8 cellular contexts compared by ENCODE assay signal in the genomic region with DNA sequence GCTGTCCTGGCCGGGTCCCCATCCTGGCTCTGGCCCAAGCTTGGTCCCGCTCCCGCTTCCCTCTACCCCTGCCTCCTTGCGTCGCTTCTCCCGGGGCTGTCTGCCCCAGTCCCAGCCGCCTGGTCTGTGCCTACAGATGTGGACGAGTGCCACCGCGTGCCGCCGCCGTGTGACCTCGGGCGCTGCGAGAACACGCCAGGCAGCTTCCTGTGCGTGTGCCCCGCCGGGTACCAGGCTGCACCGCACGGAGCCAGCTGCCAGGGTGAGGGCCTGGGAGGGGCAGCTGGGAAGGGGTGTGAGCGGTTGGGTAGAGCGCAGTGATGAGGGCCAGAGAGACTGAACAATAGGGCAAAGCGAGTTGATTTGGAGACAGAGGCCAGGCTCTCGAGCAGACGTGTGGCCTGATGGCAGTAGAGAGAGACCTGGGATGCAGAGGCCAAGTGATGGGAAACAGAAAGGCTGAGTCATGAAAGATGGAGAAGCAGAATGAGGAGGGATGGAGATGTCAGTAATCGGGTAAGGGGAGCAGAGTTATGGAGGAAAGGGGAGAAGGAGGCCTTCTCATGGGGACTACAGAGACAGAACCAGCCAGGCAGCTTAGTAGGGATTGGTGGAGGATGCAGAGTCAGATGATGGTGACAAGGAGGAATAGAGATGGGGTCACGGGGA. TPM values are rescaled to one million over a fixed set of nuclear protein-coding genes. Genes with fewer than 3 reads are reported as not detected.
DNase-seq lines count a peak whose midpoint lies in the region; ATAC-seq and TF ChIP-seq lines count a peak whose summit lies in the region.

No MANE protein-coding gene starts in this region.

- no peaks in the 10 kb centered on the region for H3K27me3 Mint-ChIP-seq in activated CD8-positive, alpha-beta T cell treated with anti-CD3 and anti-CD28 coated beads, Interleukin-2, amount 10 ng/mL, durations not matched to agents 7 days and 5 days (ENCODE audit: low read depth)
- peaks cover 90% of the 10 kb centered on the region for H3K27me3 Mint-ChIP-seq in neural crest cell (ENCODE audit: low read depth)

- POLR2A ChIA-PET in AG04450 (lab: Yijun Ruan, JAX), result no interaction called here
- POLR2A ChIA-PET in activated CD8-positive, alpha-beta T cell treated with anti-CD3 and anti-CD28 coated beads, Interleukin-2, amount 10 ng/mL, durations not matched to agents 7 days and 5 days (lab: Charles Lee), result interaction anchor here (1.1 to 1.2 kb wide), 3 partner anchors 16 to 168 kb away, joined by 3 read pairs; partner anchors contain the start of gene RAB4B

- peaks cover 78% of the 10 kb centered on the region for H3K4me1 Mint-ChIP-seq in activated CD8-positive, alpha-beta T cell treated with anti-CD3 and anti-CD28 coated beads, Interleukin-2, amount 10 ng/mL, durations not matched to agents 7 days and 5 days (ENCODE audit: low read depth)
- H3K4me1 Mint-ChIP-seq in neural crest cell, result peaks cover 47% of the 10 kb centered on the region

- DNase-seq in AG04450 (ENCODE audit: low read depth, low spot score), result no peak
- DNase-seq in activated CD8-positive, alpha-beta T cell treated with anti-CD3 and anti-CD28 coated beads, Interleukin-2, amount 10 ng/mL, durations not matched to agents 7 days and 5 days, result peak; percentile 55
- DNase-seq in neural crest cell (ENCODE audit: low read depth, low spot score), result no peak
- DNase-seq in cerebellum (ENCODE audit: low spot score), result no peak
- DNase-seq in DMS114 treated with DMSO at 0.1 percent for 48 hours (lab: John Stamatoyannopoulos, UW; ENCODE audit: unreplicated experiment), result no peak

- peak overlapping the region; percentile 91 for H3K27ac Mint-ChIP-seq in activated CD8-positive, alpha-beta T cell treated with anti-CD3 and anti-CD28 coated beads, Interleukin-2, amount 10 ng/mL, durations not matched to agents 7 days and 5 days
- no peak overlapping the region for H3K27ac Mint-ChIP-seq in neural crest cell (ENCODE audit: unreplicated experiment)

- H3K9me3 Mint-ChIP-seq in activated CD8-positive, alpha-beta T cell treated with anti-CD3 and anti-CD28 coated beads, Interleukin-2, amount 10 ng/mL, durations not matched to agents 7 days and 5 days (ENCODE audit: insufficient read depth), result no peaks in the 10 kb centered on the region
- H3K9me3 Mint-ChIP-seq in neural crest cell, result no peaks in the 10 kb centered on the region

- H3K4me1 ChIP-seq in Loucy (ENCODE audit: insufficient read depth, low read length, poor library complexity, severe bottlenecking), result peaks cover 24% of the 10 kb centered on the region
- H3K4me1 ChIP-seq in esophagus (ENCODE audit: control insufficient read depth in 2 of 2, insufficient read depth in 2 of 2, low read length in 1 of 2), result peaks cover 3 to 42% of the 10 kb centered on the region in 2 donors

- H3K4me3 ChIP-seq in AG04450 (ENCODE audit: low read depth, low read length) (no peak overlapping the region), Loucy (ENCODE audit: low read length, poor library complexity, severe bottlenecking) (peak overlapping the region; percentile 73), esophagus (ENCODE audit: low read depth in 1 of 2, low read length in 2 of 2) (peak overlapping the region; percentile 19 to 59)

- H4K20me1 ChIP-seq in Loucy (ENCODE audit: insufficient read depth, low read length, poor library complexity, severe bottlenecking), result peaks cover 12% of the 10 kb centered on the region

- H3K27me3 ChIP-seq in AG04450 (ENCODE audit: control insufficient read depth, insufficient read depth, low read length) (no peaks in the 10 kb centered on the region), Loucy (ENCODE audit: insufficient read depth, low read length, poor library complexity, severe bottlenecking) (no peaks in the 10 kb centered on the region), esophagus (ENCODE audit: control insufficient read depth in 1 of 2, insufficient read depth in 2 of 2, low read length in 2 of 2) (no peaks in the 10 kb centered on the region)

- CTCF ChIA-PET in AG04450 (lab: Charles Lee), result interaction anchor here (0.6 kb wide), 1 partner anchor 24 kb away, joined by 5 read pairs; no protein-coding TSS in a partner anchor
- CTCF ChIA-PET in activated CD8-positive, alpha-beta T cell treated with anti-CD3 and anti-CD28 coated beads, Interleukin-2, amount 10 ng/mL, durations not matched to agents 7 days and 5 days (lab: Charles Lee), result interaction anchor here (1.2 to 3.0 kb wide), 4 partner anchors 8 to 40 kb away, joined by 3 to 21 read pairs (median 6); partner anchors contain the start of gene LTBP4

- H3F3A ChIP-seq in Loucy (ENCODE audit: low read depth), result no peaks in the 10 kb centered on the region

- H3K36me3 ChIP-seq in Loucy (ENCODE audit: insufficient read depth, low read length) (no peaks in the 10 kb centered on the region), esophagus (ENCODE audit: control insufficient read depth in 2 of 2, insufficient read depth in 2 of 2, low read length in 1 of 2) (no peaks in the 10 kb centered on the region)

- H3K9ac ChIP-seq in Loucy (ENCODE audit: low read depth, low read length, poor library complexity, severe bottlenecking), result no peak overlapping the region

- H3K9me2 ChIP-seq in Loucy (replicated peaks; ENCODE audit: low read depth, low read length), result no peaks in the 10 kb centered on the region

- no peak for ATAC-seq in activated CD8-positive, alpha-beta T cell treated with anti-CD3 and anti-CD28 coated beads, Interleukin-2, amount 10 ng/mL, durations not matched to agents 7 days and 5 days
- no peak for ATAC-seq in HG02588 (IDR thresholded peaks at IDR 0.05; ENCODE audit: unreplicated experiment)

- TF ChIP-seq CTCF in AG04450 (IDR thresholded peaks at IDR 0.05; ENCODE audit: low read depth, low read length) (no peak), Loucy (conservative IDR thresholded peaks at IDR 0.05; ENCODE audit: low read length) (no peak), neural crest cell (conservative IDR thresholded peaks at IDR 0.05) (no peak)

- peak overlapping the region; percentile 21 for H3K27ac ChIP-seq in AG04450 (ENCODE audit: low read depth, low read length)
- peak overlapping the region; percentile 95 to 98 for H3K27ac ChIP-seq in esophagus (ENCODE audit: low read depth in 2 of 2, low read length in 1 of 2)

- H3K79me2 ChIP-seq in Loucy (ENCODE audit: insufficient read depth, low read length), result no peaks in the 10 kb centered on the region

- 21 to 27% methylated on average over 29 of the region's 29 CpGs for WGBS in esophagus, 2 donors

- H3K4me2 ChIP-seq in Loucy (ENCODE audit: low read depth, low read length, poor library complexity, severe bottlenecking), result peak overlapping the region; percentile 81

- peak overlapping the region; percentile 68; the same call in 1 of the 2 replicates for H2AFZ ChIP-seq in Loucy (ENCODE audit: low read length)

- peaks cover 13% of the 10 kb centered on the region; the same call in 1 of the 2 replicates for H3K9me3 ChIP-seq in AG04450 (ENCODE audit: control insufficient read depth, insufficient read depth, low read length)
- H3K9me3 ChIP-seq in Loucy (ENCODE audit: insufficient read depth, low read depth, low read length), result no peaks in the 10 kb centered on the region
- no peaks in the 10 kb centered on the region for H3K9me3 ChIP-seq in esophagus (ENCODE audit: control insufficient read depth in 2 of 2, insufficient read depth in 1 of 2, low read depth in 1 of 2, low read length in 1 of 2)

- peaks cover 2% of the 10 kb centered on the region for H3K36me3 Mint-ChIP-seq in activated CD8-positive, alpha-beta T cell treated with anti-CD3 and anti-CD28 coated beads, Interleukin-2, amount 10 ng/mL, durations not matched to agents 7 days and 5 days (ENCODE audit: low read depth)
- H3K36me3 Mint-ChIP-seq in neural crest cell (ENCODE audit: low read depth), result peaks cover 10% of the 10 kb centered on the region

- H3K4me3 Mint-ChIP-seq in activated CD8-positive, alpha-beta T cell treated with anti-CD3 and anti-CD28 coated beads, Interleukin-2, amount 10 ng/mL, durations not matched to agents 7 days and 5 days, result peak overlapping the region; percentile 76
- peak overlapping the region; percentile 85 for H3K4me3 Mint-ChIP-seq in neural crest cell

RNA-seq across cellular contexts. Expression of gene LTBP4, which starts 9.4 kb away (rescaled TPM):
- polyA plus RNA-seq in AG04450 (2011; rRNA removed) (41.3 and 70.3 TPM in 2 replicates), esophagus (100 to 1,000 TPM in 1 of 2 donors, 10 to 100 TPM in 1; 69.9 to 117 TPM)
- 41.9 and 53.5 TPM in 2 replicates for polyA minus RNA-seq in AG04450 (2011; rRNA and poly(A)+ RNA removed)
- total RNA-seq in activated CD8-positive, alpha-beta T cell treated with anti-CD3 and anti-CD28 coated beads, Interleukin-2, amount 10 ng/mL, durations not matched to agents 7 days and 5 days, result 10 to 100 TPM; 54.3 to 54.7 TPM
- total RNA-seq in neural crest cell (125 TPM in 2 replicates), cerebellum (36.8 TPM)

RNA-seq across cellular contexts. Expression of gene SHKBP1, which starts 33.9 kb away (rescaled TPM):
- polyA plus RNA-seq in AG04450 (2011; rRNA removed) (42.5 and 62.7 TPM in 2 replicates), esophagus (10 to 100 TPM; 47.9 to 53.6 TPM)
- polyA minus RNA-seq in AG04450 (2011; rRNA and poly(A)+ RNA removed), result 65.5 and 108 TPM in 2 replicates
- 100 to 1,000 TPM; 116 to 124 TPM for total RNA-seq in activated CD8-positive, alpha-beta T cell treated with anti-CD3 and anti-CD28 coated beads, Interleukin-2, amount 10 ng/mL, durations not matched to agents 7 days and 5 days
- total RNA-seq in neural crest cell (72.0 and 76.3 TPM in 2 replicates), cerebellum (3.3 TPM)

Comparison
In these comparisons a context has a peak if more than half of its experiments do, and no peak if none do; other contexts are left out.
1. RNA of gene SHKBP1, which starts 33.9 kb away (total RNA-seq): 116 to 124 TPM in activated CD8-positive, alpha-beta T cell treated with anti-CD3 and anti-CD28 coated beads, Interleukin-2, amount 10 ng/mL, durations not matched to agents 7 days and 5 days and 72.0 to 76.3 TPM in neural crest cell; 3.3 TPM in cerebellum (single experiment); every median in the first group is over 10 times any median in the second.